In genomic region chr15:89136818-89137772, GRCh38 we compare ENCODE assay signal across 8 cellular contexts. TPM values are rescaled to one million over a fixed set of nuclear protein-coding genes. Genes with fewer than 3 reads are reported as not detected.
DNase-seq lines count a peak whose midpoint lies in the region; ATAC-seq lines count a peak whose summit lies in the region.

No MANE protein-coding gene starts in this region.

- ATAC-seq in activated T-cell treated with anti-CD3 and anti-CD28 coated beads, Interleukin-2, amount 50 U/mL, for 72 hours (replicated peaks in 1 of 2), result peak; percentile 43 to 67
- ATAC-seq in naive thymus-derived CD4-positive, alpha-beta T cell, result peak; percentile 56

- H3K4me3 ChIP-seq in esophagus (ENCODE audit: low read depth in 1 of 2, low read length in 2 of 2), result no peak overlapping the region
- no peak overlapping the region for H3K4me3 ChIP-seq in naive thymus-derived CD4-positive, alpha-beta T cell (ENCODE audit: low read length)
- no peak overlapping the region for H3K4me3 ChIP-seq in urinary bladder (ENCODE audit: low read depth, low read length)

- no peaks in the 10 kb centered on the region for H3K27me3 ChIP-seq in esophagus (ENCODE audit: control insufficient read depth in 1 of 2, insufficient read depth in 2 of 2, low read length in 2 of 2)
- H3K27me3 ChIP-seq in naive thymus-derived CD4-positive, alpha-beta T cell (ENCODE audit: control insufficient read depth in 2 of 2, insufficient read depth in 2 of 2, low read length in 2 of 2), result no peaks in the 10 kb centered on the region

- peaks cover 3% of the 10 kb centered on the region in 2 donors for H3K36me3 ChIP-seq in esophagus (ENCODE audit: control insufficient read depth in 2 of 2, insufficient read depth in 2 of 2, low read length in 1 of 2)
- H3K36me3 ChIP-seq in naive thymus-derived CD4-positive, alpha-beta T cell (ENCODE audit: control insufficient read depth in 2 of 3, insufficient read depth in 3 of 3, low read length in 3 of 3), result peaks cover 3 to 12% (median 5%) of the 10 kb centered on the region in 3 experiments
- no peaks in the 10 kb centered on the region for H3K36me3 ChIP-seq in urinary bladder (ENCODE audit: insufficient read depth)

- H3K4me1 Mint-ChIP-seq in activated T-cell treated with anti-CD3 and anti-CD28 coated beads, Interleukin-2, amount 50 U/mL, for 72 hours (ENCODE audit: low read depth), result peaks cover 34% of the 10 kb centered on the region
- peaks cover 39% of the 10 kb centered on the region for H3K4me1 Mint-ChIP-seq in activated T-cell treated with anti-CD3 and anti-CD28 coated beads, Interleukin-2, amount 50 U/mL, for 24 hours (ENCODE audit: low read depth)
- peaks cover 30 to 59% (median 38%) of the 10 kb centered on the region in 7 donors for H3K4me1 Mint-ChIP-seq in naive thymus-derived CD4-positive, alpha-beta T cell

- H3K27ac ChIP-seq in esophagus (ENCODE audit: low read depth in 2 of 2, low read length in 1 of 2) (peak overlapping the region; percentile 45 to 77), urinary bladder (ENCODE audit: low read depth) (peak overlapping the region; percentile 39)
- H3K27ac ChIP-seq in naive thymus-derived CD4-positive, alpha-beta T cell (ENCODE audit: low read depth, low read length), result no peak overlapping the region

- no peak overlapping the region for H3K27ac Mint-ChIP-seq in activated T-cell treated with anti-CD3 and anti-CD28 coated beads, Interleukin-2, amount 50 U/mL, for 72 hours
- H3K27ac Mint-ChIP-seq in activated T-cell treated with anti-CD3 and anti-CD28 coated beads, Interleukin-2, amount 50 U/mL, for 24 hours, result no peak overlapping the region
- H3K27ac Mint-ChIP-seq in naive thymus-derived CD4-positive, alpha-beta T cell, result peak overlapping the region in 7 of 9 donors; percentile 9 to 73 (median 50)

- H3K4me1 ChIP-seq in esophagus (ENCODE audit: control insufficient read depth in 2 of 2, insufficient read depth in 2 of 2, low read length in 1 of 2) (peaks cover 2 to 8% of the 10 kb centered on the region in 2 donors), urinary bladder (ENCODE audit: insufficient read depth) (peaks cover 2% of the 10 kb centered on the region)
- peaks cover 7 to 17% of the 10 kb centered on the region in 2 donors for H3K4me1 ChIP-seq in naive thymus-derived CD4-positive, alpha-beta T cell (ENCODE audit: control insufficient read depth in 2 of 2, insufficient read depth in 2 of 2, low read length in 2 of 2)

- no peak for DNase-seq in activated T-cell treated with anti-CD3 and anti-CD28 coated beads, Interleukin-2, amount 50 U/mL, for 72 hours
- no peak for DNase-seq in activated T-cell treated with anti-CD3 and anti-CD28 coated beads, Interleukin-2, amount 50 U/mL, for 24 hours
- peak in 2 of 9 donors; percentile 1 to 6 for DNase-seq in naive thymus-derived CD4-positive, alpha-beta T cell
- no peak for DNase-seq in SW 1271 (lab: John Stamatoyannopoulos, UW)
- DNase-seq in pons (ENCODE audit: low spot score), result no peak
- no peak for DNase-seq in NK-92 treated with Interleukin-12 subunit alpha and Interleukin-12 subunit beta, amount 100 ng/mL, for 24 hours (lab: John Stamatoyannopoulos, UW)

- H3K36me3 Mint-ChIP-seq in activated T-cell treated with anti-CD3 and anti-CD28 coated beads, Interleukin-2, amount 50 U/mL, for 72 hours (ENCODE audit: insufficient read depth in 2 of 2), result peaks cover 0 to 8% of the 10 kb centered on the region in 2 donors
- peaks cover 52% of the 10 kb centered on the region for H3K36me3 Mint-ChIP-seq in activated T-cell treated with anti-CD3 and anti-CD28 coated beads, Interleukin-2, amount 50 U/mL, for 24 hours (ENCODE audit: low read depth)
- peaks cover 4 to 55% (median 15%) of the 10 kb centered on the region in 5 donors for H3K36me3 Mint-ChIP-seq in naive thymus-derived CD4-positive, alpha-beta T cell

- no peaks in the 10 kb centered on the region for H3K9me3 Mint-ChIP-seq in activated T-cell treated with anti-CD3 and anti-CD28 coated beads, Interleukin-2, amount 50 U/mL, for 72 hours
- H3K9me3 Mint-ChIP-seq in activated T-cell treated with anti-CD3 and anti-CD28 coated beads, Interleukin-2, amount 50 U/mL, for 24 hours, result no peaks in the 10 kb centered on the region
- peaks cover 0 to 1% (median 0%) of the 10 kb centered on the region in 11 donors for H3K9me3 Mint-ChIP-seq in naive thymus-derived CD4-positive, alpha-beta T cell

- intact Hi-C loops in naive thymus-derived CD4-positive, alpha-beta T cell (cut with micrococcal nuclease), result no loop called here

- H3K27me3 Mint-ChIP-seq in activated T-cell treated with anti-CD3 and anti-CD28 coated beads, Interleukin-2, amount 50 U/mL, for 72 hours (ENCODE audit: low read depth), result no peaks in the 10 kb centered on the region
- H3K27me3 Mint-ChIP-seq in activated T-cell treated with anti-CD3 and anti-CD28 coated beads, Interleukin-2, amount 50 U/mL, for 24 hours, result no peaks in the 10 kb centered on the region
- no peaks in the 10 kb centered on the region for H3K27me3 Mint-ChIP-seq in naive thymus-derived CD4-positive, alpha-beta T cell

- no peaks in the 10 kb centered on the region for H3K9me3 ChIP-seq in esophagus (ENCODE audit: control insufficient read depth in 2 of 2, insufficient read depth in 1 of 2, low read depth in 1 of 2, low read length in 1 of 2)
- no peaks in the 10 kb centered on the region for H3K9me3 ChIP-seq in naive thymus-derived CD4-positive, alpha-beta T cell (ENCODE audit: control insufficient read depth in 2 of 3, low read length in 3 of 3)

- CTCF ChIA-PET in naive thymus-derived CD4-positive, alpha-beta T cell (lab: Charles Lee), result no interaction called here

- POLR2A ChIA-PET in naive thymus-derived CD4-positive, alpha-beta T cell (lab: Charles Lee), result interaction anchor here (0.6 kb wide), 1 partner anchor 214 kb away, joined by 3 read pairs; no protein-coding TSS in a partner anchor

- WGBS in esophagus, 2 donors, result 67 to 68% methylated on average over 11 of the region's 11 CpGs
- 54% methylated on average over 11 of the region's 11 CpGs for WGBS in urinary bladder

- peak overlapping the region; percentile 5 to 7 for H3K4me3 Mint-ChIP-seq in activated T-cell treated with anti-CD3 and anti-CD28 coated beads, Interleukin-2, amount 50 U/mL, for 72 hours
- no peak overlapping the region for H3K4me3 Mint-ChIP-seq in activated T-cell treated with anti-CD3 and anti-CD28 coated beads, Interleukin-2, amount 50 U/mL, for 24 hours
- peak overlapping the region in 3 of 10 donors; percentile 5 to 49 (median 38) for H3K4me3 Mint-ChIP-seq in naive thymus-derived CD4-positive, alpha-beta T cell

RNA-seq across cellular contexts. Expression of gene ABHD2, which starts 48.8 kb away (rescaled TPM):
- total RNA-seq in activated T-cell treated with anti-CD3 and anti-CD28 coated beads, Interleukin-2, amount 50 U/mL, for 72 hours, result 10 to 100 TPM; 36.8 to 44.1 TPM
- polyA plus RNA-seq in esophagus (1 to 10 TPM; 3.8 to 6.0 TPM), urinary bladder (16.0 TPM)
- total RNA-seq in naive thymus-derived CD4-positive, alpha-beta T cell, result 10 to 100 TPM; 43.6 to 85.0 (median 67.7) TPM
- polyA plus RNA-seq in naive thymus-derived CD4-positive, alpha-beta T cell, result 10 to 100 TPM; 19.4 to 21.9 TPM
- 41.0 TPM for total RNA-seq in urinary bladder

Comparison
In these comparisons a context has a peak if more than half of its experiments do, and no peak if none do; other contexts are left out.
1. H3K27ac Mint-ChIP-seq: peak in naive thymus-derived CD4-positive, alpha-beta T cell (7 of 9); none in activated T-cell treated with anti-CD3 and anti-CD28 coated beads, Interleukin-2, amount 50 U/mL, for 72 hours (single experiment) and activated T-cell treated with anti-CD3 and anti-CD28 coated beads, Interleukin-2, amount 50 U/mL, for 24 hours (single experiment).